Comparison of ENCODE assay signal across 13 cellular contexts in genomic region chr20:64050261-64051032, GRCh38. TPM values are rescaled to one million over a fixed set of nuclear protein-coding genes. Genes with fewer than 3 reads are reported as not detected.
A peak's percentile ranks its signal among the peaks of the same experiment; 100 is the strongest.
DNase-seq lines count a peak whose midpoint lies in the region; ATAC-seq and TF ChIP-seq lines count a peak whose summit lies in the region.
"Had no signal": no experiment of that assay in that cellular context is flagged by ENCODE, and none has a peak within 500 bp of the region (broad histone marks: within the 10 kb centered on the region; RNA-seq: fewer than 3 reads in every experiment).

No MANE protein-coding gene starts in this region.

- DNase-seq in Panc1 (ENCODE audit: low read depth, low spot score) (no peak), esophagus squamous epithelium (lab: John Stamatoyannopoulos, UW) (no peak), psoas muscle (no peak), NCI-H226 (no peak), D341Med (ENCODE audit: low spot score) (no peak)
- DNase-seq: NCI-H146; stimulated activated CD4-positive, alpha-beta T cell treated with anti-CD3 and anti-CD28 coated beads, Interleukin-1b, Interleukin-23, amount 100 ng/mL, for 48 hours; stimulated activated naive CD4-positive, alpha-beta T cell had no signal

- no peak for TF ChIP-seq POLR2A in esophagus squamous epithelium (IDR thresholded peaks at IDR 0.05)

- H3K9me3 ChIP-seq in DOHH2 (ENCODE audit: control insufficient read depth, insufficient read depth, low read length) (no peaks in the 10 kb centered on the region), Panc1 (ENCODE audit: control insufficient read depth, insufficient read depth, low read depth, low read length) (no peaks in the 10 kb centered on the region), esophagus squamous epithelium (no peaks in the 10 kb centered on the region), psoas muscle (no peaks in the 10 kb centered on the region)

- no peaks in the 10 kb centered on the region for H3K79me2 ChIP-seq in DOHH2 (ENCODE audit: control insufficient read depth, low read length)

- in situ Hi-C loops in Panc1 (cut with HindIII; ENCODE audit: low pct_unique_long_range_greater_than_20kb, low sequenced_read_pairs), result no loop called here

- H3K4me1 ChIP-seq in DOHH2 (ENCODE audit: control insufficient read depth, low read length) (no peaks in the 10 kb centered on the region; the same call in 1 of the 2 replicates), Panc1 (ENCODE audit: control insufficient read depth, insufficient read depth, low read length) (peaks cover 55% of the 10 kb centered on the region), esophagus squamous epithelium (peaks cover 25 to 80% (median 38%) of the 10 kb centered on the region in 3 donors), psoas muscle (no peaks in the 10 kb centered on the region)

- BruUV-seq in Panc1 (replicated peaks; lab: Mats Ljungman, UMichigan), result no TSS peak

- H3K4me2 ChIP-seq in DOHH2 (ENCODE audit: low read length), result no peak overlapping the region

- H3K27me3 ChIP-seq in DOHH2 (ENCODE audit: control insufficient read depth, low read length), result peaks cover 46% of the 10 kb centered on the region
- H3K27me3 ChIP-seq in Panc1 (ENCODE audit: control insufficient read depth, insufficient read depth, low read length), result no peaks in the 10 kb centered on the region
- peaks cover 7 to 96% (median 15%) of the 10 kb centered on the region in 4 donors for H3K27me3 ChIP-seq in esophagus squamous epithelium
- H3K27me3 ChIP-seq in psoas muscle (ENCODE audit: insufficient read depth in 3 of 3, low read length in 2 of 3), result peaks cover 0 to 66% (median 30%) of the 10 kb centered on the region in 3 donors

- no peaks in the 10 kb centered on the region for H3K9me2 ChIP-seq in DOHH2 (replicated peaks; ENCODE audit: control insufficient read depth, low read length)

- H4K20me1 ChIP-seq in DOHH2 (ENCODE audit: control insufficient read depth, insufficient read depth, low read depth, low read length), result no peaks in the 10 kb centered on the region

- H3F3A ChIP-seq in DOHH2 (ENCODE audit: control insufficient read depth, insufficient read depth), result no peaks in the 10 kb centered on the region

- intact Hi-C loops in Panc1 (cut with micrococcal nuclease; ENCODE audit: unreplicated experiment) (no loop called here), esophagus squamous epithelium (cut with DNase I) (no loop called here), psoas muscle (cut with DNase I) (no loop called here)

- H3K27ac ChIP-seq in DOHH2 (ENCODE audit: low read depth, low read length) (no peak overlapping the region), Panc1 (ENCODE audit: low read length) (peak overlapping the region; percentile 84), esophagus squamous epithelium (peak overlapping the region; percentile 56 to 82 (median 72)), psoas muscle (peak overlapping the region; percentile 74)
- H3K27ac ChIP-seq: cardiac muscle cell had no signal

- POLR2A ChIA-PET in Panc1 (lab: Charles Lee), result no interaction called here

- ATAC-seq in Panc1 (0 out of 2 replicates have a peak, but pooled peaks have one; percentile 7), psoas muscle (peak in 1 of 4 donors; percentile 5), HG02981 (IDR thresholded peaks at IDR 0.05; ENCODE audit: unreplicated experiment) (no peak), GM21619 (IDR thresholded peaks at IDR 0.05; ENCODE audit: unreplicated experiment) (no peak)

- H3K4me3 ChIP-seq in DOHH2 (ENCODE audit: low read length) (no peak overlapping the region), Panc1 (ENCODE audit: low read depth in 2 of 2, low read length in 2 of 2) (peak overlapping the region; percentile 5 to 33; a peak in 3 of 4 replicates), esophagus squamous epithelium (peak overlapping the region in 3 of 4 donors; percentile 39 to 63 (median 44)), psoas muscle (peak overlapping the region; percentile 57)

- WGBS in esophagus squamous epithelium, 2 donors, result 61 to 70% methylated on average over 2 to 7 of the region's 23 CpGs
- WGBS in psoas muscle, 3 donors, result 68 to 72% (median 69%) methylated on average over 23 of the region's 23 CpGs

- TF ChIP-seq CTCF in DOHH2 (IDR thresholded peaks at IDR 0.05; ENCODE audit: low read depth, low read length, poor library complexity, severe bottlenecking) (peak; percentile 34), Panc1 (IDR thresholded peaks at IDR 0.05) (no peak; the same call in 1 of the 2 replicates), esophagus squamous epithelium (IDR thresholded peaks at IDR 0.05) (no peak), psoas muscle (IDR thresholded peaks at IDR 0.05) (no peak)

- CTCF ChIA-PET in Panc1 (lab: Charles Lee), result interaction anchor here (1.1 to 1.4 kb wide), 2 partner anchors 11 to 20 kb away, joined by 3 to 11 read pairs; no protein-coding TSS in a partner anchor

- H3K36me3 ChIP-seq in DOHH2 (ENCODE audit: control insufficient read depth, low read length) (no peaks in the 10 kb centered on the region), Panc1 (ENCODE audit: control insufficient read depth, insufficient read depth, low read length) (no peaks in the 10 kb centered on the region), esophagus squamous epithelium (no peaks in the 10 kb centered on the region), psoas muscle (ENCODE audit: insufficient read depth in 1 of 2, low read depth in 1 of 2) (no peaks in the 10 kb centered on the region)
- H3K36me3 ChIP-seq: cardiac muscle cell had no signal

RNA-seq across cellular contexts. Expression of gene SOX18, which starts 1.0 kb away (rescaled TPM):
- total RNA-seq in Panc1 (2021; ENCODE audit: unreplicated experiment) (18.7 TPM), esophagus squamous epithelium (1 to 10 TPM; 1.3 to 4.5 (median 3.9) TPM), psoas muscle (10 to 100 TPM; 11.7 to 50.8 (median 30.5) TPM)
- 25.7 TPM for polyA plus RNA-seq in Panc1 (2012; ENCODE audit: insufficient read length)
- 10 to 100 TPM in 1 of 3 donors, 1 to 10 TPM in 2; 4.2 to 15.4 (median 6.5) TPM for polyA plus RNA-seq in psoas muscle
- total RNA-seq: SK-MEL-5 had no signal
- polyA plus RNA-seq: cardiac muscle cell had no signal

RNA-seq across cellular contexts. Expression of gene TCEA2, which starts 12.6 kb away (rescaled TPM):
- 38.5 TPM for total RNA-seq in Panc1 (2021; ENCODE audit: unreplicated experiment)
- 79.2 TPM for polyA plus RNA-seq in Panc1 (2012; ENCODE audit: insufficient read length)
- total RNA-seq in esophagus squamous epithelium, result 10 to 100 TPM in 2 of 4 donors, 1 to 10 TPM in 2; 1.8 to 25.2 (median 8.9) TPM
- total RNA-seq in psoas muscle, result 10 to 100 TPM; 30.2 to 43.4 (median 37.6) TPM
- 10 to 100 TPM; 15.1 to 24.9 (median 15.6) TPM for polyA plus RNA-seq in psoas muscle

RNA-seq across cellular contexts. Expression of gene C20orf204, which starts 14.5 kb away (rescaled TPM):
- total RNA-seq in Panc1 (2021; ENCODE audit: unreplicated experiment), result 1.9 TPM
- 3.3 TPM for polyA plus RNA-seq in Panc1 (2012; ENCODE audit: insufficient read length)
- under 1 TPM in 3 of 4 donors, not detected in 1; 0.26 to 0.57 (median 0.57) TPM for total RNA-seq in esophagus squamous epithelium
- under 1 TPM; 0.25 to 0.71 (median 0.55) TPM for total RNA-seq in psoas muscle
- under 1 TPM in 2 of 3 donors, not detected in 1; 0.30 to 0.64 TPM for polyA plus RNA-seq in psoas muscle

RNA-seq across cellular contexts. Expression of gene RGS19, which starts 28.9 kb away (rescaled TPM):
- total RNA-seq in Panc1 (2021; ENCODE audit: unreplicated experiment) (32.0 TPM), esophagus squamous epithelium (10 to 100 TPM in 3 of 4 donors, 1 to 10 TPM in 1; 7.4 to 14.4 (median 11.0) TPM), psoas muscle (1 to 10 TPM; 2.0 to 3.5 (median 2.4) TPM)
- 41.4 TPM for polyA plus RNA-seq in Panc1 (2012; ENCODE audit: insufficient read length)
- 1 to 10 TPM; 3.7 to 5.7 (median 3.8) TPM for polyA plus RNA-seq in psoas muscle

RNA-seq across cellular contexts. Expression of gene OPRL1, which starts 29.4 kb away (rescaled TPM):
- total RNA-seq in Panc1 (2021; ENCODE audit: unreplicated experiment) (3.9 TPM), esophagus squamous epithelium (under 1 TPM in 3 of 4 donors, not detected in 1; 0.34 to 0.91 (median 0.76) TPM), psoas muscle (under 1 TPM; 0.17 to 0.94 (median 0.21) TPM)
- polyA plus RNA-seq in Panc1 (2012; ENCODE audit: insufficient read length), result 9.5 TPM
- under 1 TPM; 0.03 to 0.08 (median 0.08) TPM for polyA plus RNA-seq in psoas muscle
